ENCODE assay signal across 1 cellular context in genomic region chrX:39850209-39850608, GRCh38.
TF ChIP-seq lines count a peak whose summit lies in the region.

No MANE protein-coding gene starts in this region.

TF ChIP-seq in K562, 482 proteins besides CTCF, POLR2A, EP300 and RAD21 (continued from another document):
- peak in 1 of 3 experiments; percentile 45 for TF ChIP-seq YY1 (IDR thresholded peaks at IDR 0.05; ENCODE audit: borderline replicate concordance in 1 of 3, control insufficient read depth in 1 of 3, extremely low read depth in 1 of 3, insufficient read depth in 3 of 3, insufficient read length in 1 of 3, insufficient replicate concordance in 2 of 3, low read depth in 1 of 3, low read length in 2 of 3)
